Comparison of ENCODE assay signal across 3 cellular contexts in the genomic region with DNA sequence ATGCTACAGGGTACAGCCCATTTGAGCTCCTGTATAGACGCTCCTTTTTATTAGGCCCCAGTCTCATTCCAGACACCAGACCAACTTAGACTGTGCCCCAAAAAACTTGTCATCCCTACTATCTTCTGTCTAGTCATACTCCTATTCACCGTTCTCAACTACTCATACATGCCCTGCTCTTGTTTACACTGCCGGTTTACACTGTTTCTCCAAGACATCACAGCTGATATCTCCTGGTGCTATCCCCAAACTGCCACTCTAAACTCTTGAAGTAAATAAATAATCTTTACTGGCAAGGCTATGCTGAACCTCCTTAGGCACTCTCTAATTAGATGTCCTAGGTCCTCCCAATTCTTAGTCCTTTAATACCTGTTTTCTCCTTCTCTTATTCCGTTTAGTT. TPM values are rescaled to one million over a fixed set of nuclear protein-coding genes. Genes with fewer than 3 reads are reported as not detected.
"Had no signal": no experiment of that assay in that cellular context is flagged by ENCODE, and none has a peak within 500 bp of the region (broad histone marks: within the 10 kb centered on the region; RNA-seq: fewer than 3 reads in every experiment).

No MANE protein-coding gene starts in this region.

RNA-seq across cellular contexts. Expression of a gene that starts 38.0 kb away (rescaled TPM):
- total RNA-seq: M059J, PC-3, SJSA1 had no signal
